ENCODE assay signal across 9 cellular contexts in genomic region chr18:34223164-34223892, GRCh38. TPM values are rescaled to one million over a fixed set of nuclear protein-coding genes. Genes with fewer than 3 reads are reported as not detected.
DNase-seq lines count a peak whose midpoint lies in the region; ATAC-seq and TF ChIP-seq lines count a peak whose summit lies in the region.
"Had no signal": no experiment of that assay in that cellular context is flagged by ENCODE, and none has a peak within 500 bp of the region (broad histone marks: within the 10 kb centered on the region; RNA-seq: fewer than 3 reads in every experiment).

No MANE protein-coding gene starts in this region.

- H3K36me3 ChIP-seq in rectal smooth muscle tissue (ENCODE audit: control insufficient read depth, insufficient read depth, low read length) = no peaks in the 10 kb centered on the region

- H3K27me3 ChIP-seq in rectal smooth muscle tissue (ENCODE audit: control insufficient read depth, insufficient read depth, low read length) = peaks cover 12% of the 10 kb centered on the region

- no peaks in the 10 kb centered on the region for H3K36me3 Mint-ChIP-seq in natural killer cell

- DNase-seq in NCI-H526 (lab: John Stamatoyannopoulos, UW) (peak; percentile 28 to 72), globus pallidus (ENCODE audit: low spot score) (peak; percentile 12), MV-4-11 (lab: John Stamatoyannopoulos, UW) (no peak), erythroblast (lab: John Stamatoyannopoulos, UW) (no peak), natural killer cell (no peak)
- DNase-seq: activated naive CD4-positive, alpha-beta T cell treated with Interleukin-2 at 50 U/mL for 16 hours had no signal

- H3K9ac ChIP-seq in rectal smooth muscle tissue (ENCODE audit: low read length) = no peak overlapping the region

- no peak for TF ChIP-seq CTCF in natural killer cell (IDR thresholded peaks at IDR 0.05)

- H3K27me3 Mint-ChIP-seq in natural killer cell (ENCODE audit: low read depth in 2 of 2) = peaks cover 27 to 32% of the 10 kb centered on the region in 2 donors

- no peak overlapping the region for H3K27ac Mint-ChIP-seq in natural killer cell

- H3K4me1 Mint-ChIP-seq in natural killer cell = no peaks in the 10 kb centered on the region

- H3K27ac ChIP-seq in rectal smooth muscle tissue (ENCODE audit: low read depth, low read length) = no peak overlapping the region

- H3K4me3 Mint-ChIP-seq in natural killer cell = no peak overlapping the region

- intact Hi-C loops in natural killer cell (cut with micrococcal nuclease) = no loop called here

- ATAC-seq in GM18861 (IDR thresholded peaks at IDR 0.05; ENCODE audit: unreplicated experiment) = peak; percentile 11
- ATAC-seq in HG03108 (IDR thresholded peaks at IDR 0.05; ENCODE audit: unreplicated experiment) = no peak
- ATAC-seq in natural killer cell = no peak

- TF ChIP-seq POLR2A in erythroblast (IDR thresholded peaks at IDR 0.05; ENCODE audit: low read length) = no peak

- H3K4me3 ChIP-seq in rectal smooth muscle tissue (ENCODE audit: low read length) = peak overlapping the region; percentile 57

- H3K9me3 Mint-ChIP-seq in natural killer cell = peaks cover 0 to 5% of the 10 kb centered on the region in 2 donors

- peaks cover 4% of the 10 kb centered on the region for H3K4me1 ChIP-seq in rectal smooth muscle tissue (ENCODE audit: control insufficient read depth, insufficient read depth, low read length)

RNA-seq across cellular contexts. Expression of gene NOL4, which starts 1.4 kb away (rescaled TPM):
- not detected for total RNA-seq in natural killer cell

Comparison
In these comparisons a context has a peak if more than half of its experiments do, and no peak if none do; other contexts are left out.
1. DNase-seq: peak in NCI-H526 (2 of 2) and globus pallidus (single experiment); none in MV-4-11 (single experiment), erythroblast (0 of 2) and natural killer cell (single experiment).